In genomic region chr15:63509056-63509696, GRCh38 we compare ENCODE assay signal across 1 cellular context.
TF ChIP-seq lines count a peak whose summit lies in the region.

No MANE protein-coding gene starts in this region.

TF ChIP-seq in GM12878, 131 proteins besides CTCF, POLR2A, EP300 and RAD21 (continued from another document):
- TF ChIP-seq BCL3 (IDR thresholded peaks at IDR 0.05; ENCODE audit: borderline replicate concordance, insufficient read depth, low read depth, low read length, poor library complexity, severe bottlenecking): no peak
